11 cellular contexts compared by ENCODE assay signal in the genomic region with DNA sequence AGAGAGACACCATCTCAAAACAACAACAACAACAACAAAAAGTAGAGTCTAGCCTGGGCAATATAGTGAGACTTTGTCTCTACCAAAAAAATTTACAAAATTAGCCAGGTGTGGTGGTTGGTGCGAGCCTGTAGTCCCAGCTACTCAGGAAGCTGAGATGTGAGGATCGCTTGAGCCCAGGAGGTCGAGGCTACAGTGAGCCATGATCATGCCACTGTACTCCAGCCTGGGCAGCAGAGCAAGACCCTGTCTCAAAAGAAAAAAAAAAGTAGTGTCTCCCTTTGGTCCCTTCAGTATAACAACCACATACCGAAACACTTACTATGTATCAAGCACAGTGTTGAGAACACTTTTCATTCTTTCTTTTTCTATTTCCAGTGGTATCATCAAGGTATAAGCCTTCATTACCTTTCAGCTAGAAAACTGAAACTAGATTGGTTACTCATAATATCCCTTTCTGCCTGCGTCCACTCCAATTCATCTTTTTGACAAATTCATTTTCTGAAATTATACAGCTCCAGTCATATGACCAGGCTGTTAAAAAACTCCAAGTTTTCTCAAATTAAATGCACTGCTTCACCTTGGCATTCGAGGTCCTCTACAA. TPM values are rescaled to one million over a fixed set of nuclear protein-coding genes. Genes with fewer than 3 reads are reported as not detected.
A peak's percentile ranks its signal among the peaks of the same experiment; 100 is the strongest.
DNase-seq lines count a peak whose midpoint lies in the region; ATAC-seq and TF ChIP-seq lines count a peak whose summit lies in the region.
"Had no signal": no experiment of that assay in that cellular context is flagged by ENCODE, and none has a peak within 500 bp of the region (broad histone marks: within the 10 kb centered on the region; RNA-seq: fewer than 3 reads in every experiment).

No MANE protein-coding gene starts in this region.

- peaks cover 7% of the 10 kb centered on the region for H3K4me1 Mint-ChIP-seq in CD14-positive monocyte

- peak overlapping the region in 3 of 7 donors; percentile 50 to 69 (median 62) for H3K27ac Mint-ChIP-seq in CD14-positive monocyte
- H3K27ac Mint-ChIP-seq: activated B cell treated with CpG ODN at 0.5 μM for 24 hours had no signal

- H3K27me3 Mint-ChIP-seq in CD14-positive monocyte (ENCODE audit: low read depth in 3 of 3) = peaks cover 0 to 27% (median 0%) of the 10 kb centered on the region in 3 donors
- H3K27me3 Mint-ChIP-seq: activated B cell treated with CpG ODN at 0.5 μM for 24 hours had no signal

- no peak for DNase-seq in kidney tubule cell (ENCODE audit: low spot score)
- no peak for DNase-seq in T1000 (lab: John Stamatoyannopoulos, UW)
- no peak for DNase-seq in CD14-positive monocyte (ENCODE audit: low spot score)
- DNase-seq in NCI-H1417 (lab: John Stamatoyannopoulos, UW) = no peak
- DNase-seq: activated B cell treated with CpG ODN at 0.5 μM for 24 hours, amniotic stem cell, NCI-H2081 had no signal

- TF ChIP-seq CTCF in CD14-positive monocyte (IDR thresholded peaks at IDR 0.05) = no peak

- H3K4me3 Mint-ChIP-seq in CD14-positive monocyte = no peak overlapping the region
- H3K4me3 Mint-ChIP-seq: activated B cell treated with CpG ODN at 0.5 μM for 24 hours had no signal

- intact Hi-C loops in CD14-positive monocyte (cut with micrococcal nuclease) = no loop called here

- H3K36me3 Mint-ChIP-seq in CD14-positive monocyte = peaks cover 21 to 28% of the 10 kb centered on the region in 2 donors

- H3K9me3 Mint-ChIP-seq in CD14-positive monocyte = peaks cover 0 to 4% (median 0%) of the 10 kb centered on the region in 7 donors
- H3K9me3 Mint-ChIP-seq: activated B cell treated with CpG ODN at 0.5 μM for 24 hours had no signal

- ATAC-seq in GM18499 (IDR thresholded peaks at IDR 0.05; ENCODE audit: insufficient read depth, unreplicated experiment) (peak; percentile 94), GM19397 (IDR thresholded peaks at IDR 0.05; ENCODE audit: unreplicated experiment) (peak; percentile 72), HG02870 (IDR thresholded peaks at IDR 0.05; ENCODE audit: unreplicated experiment) (peak; percentile 93), HG03571 (IDR thresholded peaks at IDR 0.05; ENCODE audit: unreplicated experiment) (peak; percentile 93)

RNA-seq across cellular contexts. Expression of gene RPS6KA3, which starts 54.1 kb away (rescaled TPM):
- 10 to 100 TPM; 14.6 to 21.6 TPM for polyA plus RNA-seq in CD14-positive monocyte
